Comparison of ENCODE assay signal across 17 cellular contexts in genomic region chr17:27848941-27849340, GRCh38. TPM values are rescaled to one million over a fixed set of nuclear protein-coding genes. Genes with fewer than 3 reads are reported as not detected.
A peak's percentile ranks its signal among the peaks of the same experiment; 100 is the strongest.
DNase-seq lines count a peak whose midpoint lies in the region; ATAC-seq and TF ChIP-seq lines count a peak whose summit lies in the region.
"Had no signal": no experiment of that assay in that cellular context is flagged by ENCODE, and none has a peak within 500 bp of the region (broad histone marks: within the 10 kb centered on the region; RNA-seq: fewer than 3 reads in every experiment).

No MANE protein-coding gene starts in this region.

- DNase-seq in DMS53 treated with DMSO at 0.1 percent for 48 hours (lab: John Stamatoyannopoulos, UW; ENCODE audit: unreplicated experiment): peak; percentile 39
- DNase-seq in NCI-H1694 (lab: John Stamatoyannopoulos, UW): peak; percentile 79
- DNase-seq in NCI-H69 (lab: John Stamatoyannopoulos, UW): peak; percentile 67
- DNase-seq in myocyte (ENCODE audit: low read depth): peak; percentile 77
- DNase-seq in effector CD4-positive, alpha-beta T cell: no peak
- DNase-seq: activated CD8-positive, alpha-beta T cell treated with anti-CD3 and anti-CD28 coated beads for 36 hours; AML-193; Caco-2; GF-D8; lower lobe of right lung; naive B cell; NCI-H2227 treated with DMSO at 0.1 percent for 48 hours; SIG-M5; stimulated activated CD4-positive, alpha-beta T cell treated with anti-CD3 and anti-CD28 coated beads, Interleukin-4, amount 100 ng/mL, for 1 hour had no signal

- no peak for ATAC-seq in SK-N-SH treated with all-trans-retinoic acid at 6 μM for 48 hours
- ATAC-seq in GM18907 (IDR thresholded peaks at IDR 0.05; ENCODE audit: unreplicated experiment): no peak
- ATAC-seq: activated CD8-positive, alpha-beta T cell treated with anti-CD3 and anti-CD28 coated beads for 36 hours; lower lobe of right lung had no signal

TF ChIP-seq in SK-N-SH treated with all-trans-retinoic acid at 6 μM for 48 hours, 23 proteins besides CTCF, POLR2A, EP300 and RAD21:
- TF ChIP-seq PATZ1 (CRISPR knock-in tag; IDR thresholded peaks at IDR 0.05; ENCODE audit: borderline replicate concordance) (no peak), BACH2 (CRISPR knock-in tag; IDR thresholded peaks at IDR 0.05; ENCODE audit: borderline replicate concordance) (no peak), ISL1 (CRISPR knock-in tag; IDR thresholded peaks at IDR 0.05) (no peak), TOX (CRISPR knock-in tag; IDR thresholded peaks at IDR 0.05; ENCODE audit: borderline replicate concordance) (no peak)

RNA-seq across cellular contexts. Expression of gene LYRM9, which starts 44.2 kb away (rescaled TPM):
- total RNA-seq in myocyte: 20.1 and 20.2 TPM in 2 replicates
- polyA plus RNA-seq in myocyte (2012): 16.9 TPM

RNA-seq across cellular contexts. Expression of gene NOS2, which starts 48.6 kb away (rescaled TPM):
- 0.03 TPM in 1 of 2 replicates, not detected in the other for total RNA-seq in myocyte
- polyA plus RNA-seq in myocyte (2012): not detected
- total RNA-seq: activated CD8-positive, alpha-beta T cell treated with anti-CD3 and anti-CD28 coated beads for 36 hours; T-helper 2 cell treated with Interferon-gamma antibody and Interleukin-4, amounts not matched to agents 100 ng/mL and 5 ng/mL, for 36 hours had no signal
